Comparison of ENCODE assay signal across 8 cellular contexts in genomic region chr7:151080091-151080521, GRCh38. TPM values are rescaled to one million over a fixed set of nuclear protein-coding genes. Genes with fewer than 3 reads are reported as not detected.
DNase-seq lines count a peak whose midpoint lies in the region; ATAC-seq and TF ChIP-seq lines count a peak whose summit lies in the region.

No MANE protein-coding gene starts in this region.

- BruUV-seq in mammary epithelial cell (replicated peaks; lab: Mats Ljungman, UMichigan) = TSS peak; percentile 24

- peak overlapping the region; percentile 92 for H3K4me2 ChIP-seq in mammary epithelial cell (ENCODE audit: insufficient read depth, low read depth, low read length)

- no peaks in the 10 kb centered on the region for H3K9me3 ChIP-seq in mammary epithelial cell (replicated peaks; ENCODE audit: insufficient read depth, low read length)

- peak overlapping the region; percentile 73 for H3K9ac ChIP-seq in mammary epithelial cell (ENCODE audit: insufficient read depth, low read length)

- peaks cover 31% of the 10 kb centered on the region for H3K4me1 ChIP-seq in mammary epithelial cell (ENCODE audit: insufficient read depth, low read length)

- peak overlapping the region; percentile 52 for H3K27ac ChIP-seq in mammary epithelial cell (ENCODE audit: insufficient read depth, low read depth, low read length)
- peak overlapping the region; percentile 84 for H3K27ac ChIP-seq in temporal lobe (ENCODE audit: low read depth, low read length)

- no peak for TF ChIP-seq CTCF in mammary epithelial cell (conservative IDR thresholded peaks at IDR 0.05 in 1 of 2, IDR thresholded peaks at IDR 0.05 in 1 of 2; ENCODE audit: extremely low read depth in 1 of 2, insufficient read depth in 1 of 2, low read depth in 1 of 2, low read length in 2 of 2)

- H3K79me2 ChIP-seq in mammary epithelial cell (ENCODE audit: insufficient read depth, low read length) = peaks cover 42% of the 10 kb centered on the region

- H2AFZ ChIP-seq in mammary epithelial cell (ENCODE audit: low read depth, low read length) = peak overlapping the region; percentile 88

- H3K4me3 ChIP-seq in mammary epithelial cell (replicated peaks in 1 of 3; ENCODE audit: insufficient read depth in 1 of 3, low read depth in 2 of 3, low read length in 3 of 3) = peak overlapping the region; percentile 71 to 94 (median 80)

- DNase-seq in AG08395 (ENCODE audit: low spot score) = peak; percentile 15
- peak; percentile 62 for DNase-seq in NAMALWA (ENCODE audit: low spot score)
- DNase-seq in mammary epithelial cell = peak; percentile 38
- DNase-seq in left lobe of liver (ENCODE audit: low spot score) = no peak
- no peak for DNase-seq in amniotic stem cell (lab: John Stamatoyannopoulos, UW)

- dilution Hi-C loops in mammary epithelial cell (cut with HindIII; ENCODE audit: low sequenced_read_pairs) = no loop called here

- peaks cover 2% of the 10 kb centered on the region for H3K36me3 ChIP-seq in mammary epithelial cell (ENCODE audit: insufficient read depth, low read length)

- no peaks in the 10 kb centered on the region for H3K27me3 ChIP-seq in mammary epithelial cell (ENCODE audit: insufficient read depth, low read length)

- intact Hi-C loops in mammary epithelial cell (cut with micrococcal nuclease) = loop anchor here (1.0 kb wide), 2 partner anchors 17 to 21 kb away; partner anchors contain the start of gene SLC4A2

- H4K20me1 ChIP-seq in mammary epithelial cell (ENCODE audit: insufficient read depth, low read length) = no peaks in the 10 kb centered on the region

- CTCF ChIA-PET in mammary epithelial cell (lab: Charles Lee; ENCODE audit: low non-redundant PET) = interaction anchor here (0.6 kb wide), 1 partner anchor 117 kb away, joined by 4 read pairs; no protein-coding TSS in a partner anchor

- ATAC-seq in GM19395 (IDR thresholded peaks at IDR 0.05; ENCODE audit: unreplicated experiment) (peak; percentile 4), left lobe of liver (peak; percentile 0), GM21526 (IDR thresholded peaks at IDR 0.05; ENCODE audit: low FRiP score, unreplicated experiment) (no peak)

- in situ Hi-C loops in mammary epithelial cell (cut with MboI; ENCODE audit: low sequenced_read_pairs in 2 of 2) = no loop called here

- WGBS in mammary epithelial cell (ENCODE audit: low coverage, missing lambda C conversion rate) = 2% methylated on average over 18 of the region's 30 CpGs

RNA-seq across cellular contexts. Expression of gene FASTK, which starts 0.5 kb away (rescaled TPM):
- 10 to 100 TPM; 49.7 to 68.8 TPM for total RNA-seq in mammary epithelial cell
- 52.4 TPM for polyA plus RNA-seq in mammary epithelial cell
- polyA minus RNA-seq in mammary epithelial cell = 51.5 TPM
- total RNA-seq in left lobe of liver = 61.3 TPM
- total RNA-seq in temporal lobe = 24.6 TPM

RNA-seq across cellular contexts. Expression of gene TMUB1, which starts 3.2 kb away (rescaled TPM):
- total RNA-seq in mammary epithelial cell (10 to 100 TPM; 16.8 to 38.1 TPM), left lobe of liver (60.4 TPM), temporal lobe (5.9 TPM)
- polyA plus RNA-seq in mammary epithelial cell = 28.4 TPM
- 14.4 TPM for polyA minus RNA-seq in mammary epithelial cell

RNA-seq across cellular contexts. Expression of gene AGAP3, which starts 6.2 kb away (rescaled TPM):
- total RNA-seq in mammary epithelial cell = 100 to 1,000 TPM; 118 to 163 TPM
- 91.6 TPM for polyA plus RNA-seq in mammary epithelial cell
- polyA minus RNA-seq in mammary epithelial cell = 114 TPM
- total RNA-seq in left lobe of liver = 54.7 TPM
- 65.9 TPM for total RNA-seq in temporal lobe

RNA-seq across cellular contexts. Expression of gene SLC4A2, which starts 20.7 kb away (rescaled TPM):
- 100 to 1,000 TPM in 1 of 2 donors, 10 to 100 TPM in 1; 46.5 to 138 TPM for total RNA-seq in mammary epithelial cell
- polyA plus RNA-seq in mammary epithelial cell = 57.9 TPM
- 150 TPM for polyA minus RNA-seq in mammary epithelial cell
- 83.1 TPM for total RNA-seq in left lobe of liver
- 8.6 TPM for total RNA-seq in temporal lobe

RNA-seq across cellular contexts. Expression of gene CDK5, which starts 22.4 kb away (rescaled TPM):
- total RNA-seq in mammary epithelial cell = 10 to 100 TPM; 12.3 to 18.1 TPM
- 26.1 TPM for polyA plus RNA-seq in mammary epithelial cell
- polyA minus RNA-seq in mammary epithelial cell = 31.3 TPM
- 9.6 TPM for total RNA-seq in left lobe of liver
- 30.0 TPM for total RNA-seq in temporal lobe

Comparison
In these comparisons a context has a peak if more than half of its experiments do, and no peak if none do; other contexts are left out.
1. DNase-seq: peak in AG08395 (single experiment), NAMALWA (single experiment) and mammary epithelial cell (single experiment); none in left lobe of liver (single experiment) and amniotic stem cell (single experiment).